22 cellular contexts compared by ENCODE assay signal in genomic region chr17:76958974-76959373, GRCh38.
"Had no signal": no experiment of that assay in that cellular context is flagged by ENCODE, and none has a peak within 500 bp of the region (broad histone marks: within the 10 kb centered on the region; RNA-seq: fewer than 3 reads in every experiment).

No MANE protein-coding gene starts in this region.

- ATAC-seq: activated CD8-positive, alpha-beta memory T cell treated with anti-CD3 and anti-CD28 coated beads, Interleukin-2, amount 10 ng/mL, durations not matched to agents 7 days and 5 days; activated naive CD8-positive, alpha-beta T cell treated with anti-CD3 and anti-CD28 coated beads, Interleukin-2, amount 50 U/mL, for 24 hours; esophagus mucosa; left lung had no signal

- H3K4me3 ChIP-seq: ascending aorta, breast epithelium, gastrocnemius medialis, heart left ventricle, left lung, neural progenitor cell, prostate gland, right atrium auricular region, thoracic aorta, upper lobe of left lung had no signal

- H3K4me1 ChIP-seq: ascending aorta, breast epithelium, left lung, prostate gland, right atrium auricular region, upper lobe of left lung had no signal

- H3K9me3 ChIP-seq: ascending aorta, breast epithelium, gastrocnemius medialis, heart left ventricle, left lung, prostate gland, right atrium auricular region, thoracic aorta, upper lobe of left lung had no signal

- FAIRE-seq: TTC549 had no signal

- H3K9ac ChIP-seq: neural progenitor cell had no signal

- H3K27ac ChIP-seq: ascending aorta, breast epithelium, gastrocnemius medialis, heart left ventricle, left lung, neural progenitor cell, prostate gland, right atrium auricular region, thoracic aorta, upper lobe of left lung had no signal

- DNase-seq: activated CD4-positive, alpha-beta memory T cell treated with anti-CD3 and anti-CD28 coated beads, Interleukin-2, amount 10 ng/mL, durations not matched to agents 7 days and 5 days; activated CD4-positive, alpha-beta T cell treated with anti-CD3 and anti-CD28 coated beads for 48 hours; activated CD8-positive, alpha-beta memory T cell treated with anti-CD3 and anti-CD28 coated beads, Interleukin-2, amount 10 ng/mL, durations not matched to agents 7 days and 5 days; activated naive CD4-positive, alpha-beta T cell treated with Interleukin-2 at 50 U/mL for 16 hours; activated naive CD8-positive, alpha-beta T cell treated with anti-CD3 and anti-CD28 coated beads, Interleukin-2, amount 50 U/mL, for 24 hours; activated T-cell treated with anti-CD3 and anti-CD28 coated beads, Interleukin-2, amount 50 U/mL, for 1 hour; cortex of kidney; effector CD4-positive, alpha-beta T cell; gastrocnemius medialis; left lung; stimulated activated CD4-positive, alpha-beta T cell treated with anti-CD3 and anti-CD28 coated beads, Interleukin-2, amount 100 ng/mL, for 24 hours; T-helper 2 cell; upper lobe of left lung had no signal

- H3K4me2 ChIP-seq: neural progenitor cell had no signal

- H3K27me3 ChIP-seq: ascending aorta, gastrocnemius medialis, neural progenitor cell, right atrium auricular region, upper lobe of left lung had no signal

- H3K36me3 ChIP-seq: ascending aorta, breast epithelium, gastrocnemius medialis, heart left ventricle, left lung, neural progenitor cell, prostate gland, right atrium auricular region, thoracic aorta, upper lobe of left lung had no signal
